In the genomic region with DNA sequence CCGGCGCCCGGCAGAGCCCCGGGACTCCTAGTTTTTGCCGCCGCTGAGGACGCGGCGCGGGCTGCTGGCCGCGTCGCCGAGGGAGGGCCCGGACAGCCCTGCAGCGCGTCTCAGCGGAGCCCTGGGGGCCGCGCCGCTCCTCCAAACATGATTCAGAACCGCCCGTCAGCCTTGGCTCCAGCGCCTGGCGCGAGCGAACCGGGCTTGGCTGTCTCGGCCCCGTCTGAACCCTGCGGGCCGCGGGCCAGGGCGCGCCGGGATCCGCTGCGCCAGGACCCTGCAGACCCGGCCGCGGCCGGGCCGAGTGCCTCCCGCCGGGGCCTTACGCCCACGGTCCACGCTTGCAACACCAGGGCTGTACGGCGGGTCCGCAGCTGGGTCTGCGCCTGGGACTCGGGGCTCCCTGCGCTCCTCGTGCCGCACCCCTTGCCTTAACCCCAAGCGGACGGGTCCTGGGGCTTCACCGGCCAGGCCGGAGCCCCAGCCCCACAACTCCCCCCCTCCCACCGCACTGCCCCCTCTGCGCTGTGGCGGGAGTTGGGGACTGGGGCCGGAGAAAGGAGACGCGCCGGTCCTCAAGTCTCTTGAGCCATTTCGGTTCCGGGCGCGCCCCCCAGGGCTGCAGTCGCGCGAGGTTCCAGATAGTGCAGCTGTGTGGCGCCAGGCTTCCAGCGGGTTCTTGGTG, we compare ENCODE assay signal across 8 cellular contexts. TPM values are rescaled to one million over a fixed set of nuclear protein-coding genes. Genes with fewer than 3 reads are reported as not detected.
DNase-seq lines count a peak whose midpoint lies in the region; ATAC-seq, FAIRE-seq and TF ChIP-seq lines count a peak whose summit lies in the region.

No MANE protein-coding gene starts in this region.

- POLR2A ChIA-PET in GM12878 (lab: Charles Lee) = no interaction called here

- H3K4me1 ChIP-seq in HUES6 (ENCODE audit: control insufficient read depth, insufficient read depth, low read length) (peaks cover 16% of the 10 kb centered on the region), GM12878 (ENCODE audit: control insufficient read depth, insufficient read depth, low read length) (peaks cover 4% of the 10 kb centered on the region; the same call in 1 of the 2 replicates), iPS DF 6.9 (ENCODE audit: control insufficient read depth, insufficient read depth, low read length) (peaks cover 3% of the 10 kb centered on the region; the same call in 1 of the 2 replicates), SJCRH30 (peaks cover 9% of the 10 kb centered on the region)

- H3K79me2 ChIP-seq in GM12878 (ENCODE audit: control insufficient read depth, insufficient read depth, low read length) = no peaks in the 10 kb centered on the region

- H3K27ac ChIP-seq in HUES6 (ENCODE audit: low read depth, low read length) (no peak overlapping the region), GM12878 (ENCODE audit: control insufficient read depth, insufficient read depth) (no peak overlapping the region), iPS DF 6.9 (ENCODE audit: low read length) (no peak overlapping the region), SJCRH30 (no peak overlapping the region)

- no peak for TF ChIP-seq POLR2A in GM12878 (IDR thresholded peaks at IDR 0.05; ENCODE audit: low read depth, low read length)

- H3K4me3 ChIP-seq in HUES6 (ENCODE audit: low read depth, low read length) = peak overlapping the region; percentile 61
- no peak overlapping the region for H3K4me3 ChIP-seq in GM12878
- H3K4me3 ChIP-seq in iPS DF 6.9 (ENCODE audit: low read length) = peak overlapping the region; percentile 41; the same call in 1 of the 2 replicates
- peak overlapping the region; percentile 31 for H3K4me3 ChIP-seq in retinal pigment epithelial cell (ENCODE audit: low read length)
- H3K4me3 ChIP-seq in SJCRH30 = no peak overlapping the region

- ATAC-seq in GM12878 = peak; percentile 7; the same call in 2 of the 3 replicates
- ATAC-seq in HG03108 (IDR thresholded peaks at IDR 0.05; ENCODE audit: unreplicated experiment) = no peak
- ATAC-seq in HG03135 (IDR thresholded peaks at IDR 0.05; ENCODE audit: unreplicated experiment) = no peak

- H3K27me3 ChIP-seq in HUES6 (ENCODE audit: control insufficient read depth, insufficient read depth, low read length) (peaks cover 89% of the 10 kb centered on the region), GM12878 (replicated peaks in 1 of 2; ENCODE audit: control insufficient read depth in 2 of 2, insufficient read depth in 2 of 2, low read length in 1 of 2) (peaks cover 9 to 20% of the 10 kb centered on the region in 2 experiments), iPS DF 6.9 (ENCODE audit: control insufficient read depth, insufficient read depth, low read length) (peaks cover 28% of the 10 kb centered on the region), SJCRH30 (no peaks in the 10 kb centered on the region; the same call in 1 of the 2 replicates)

- TF ChIP-seq CTCF in GM12878 (IDR thresholded peaks at IDR 0.05 in 2 of 3, conservative IDR thresholded peaks at IDR 0.05 in 1 of 3; ENCODE audit: control insufficient read depth in 2 of 3, extremely low read depth in 1 of 3, insufficient read depth in 1 of 3, low read depth in 3 of 3, low read length in 3 of 3) = no peak
- TF ChIP-seq CTCF in retinal pigment epithelial cell (conservative IDR thresholded peaks at IDR 0.05; ENCODE audit: low read depth, low read length) = no peak

- peak overlapping the region; percentile 41 for H3K4me2 ChIP-seq in GM12878 (ENCODE audit: control insufficient read depth, insufficient read depth)

- intact Hi-C loops in GM12878 (cut with micrococcal nuclease; ENCODE audit: unreplicated experiment) = no loop called here

- WGBS in GM12878 (ENCODE audit: insufficient coverage, insufficient replicate concordance, low lambda C conversion rate, missing lambda C conversion rate) = 3% methylated on average over 62 of the region's 76 CpGs
- no CpG with 5 or more reads among the region's 76 CpGs for WGBS in iPS DF 6.9 (ENCODE audit: insufficient coverage, insufficient read length)

- DNase-seq in GM12878 (ENCODE audit: low read depth, low spot score) = no peak
- peak; percentile 18 for DNase-seq in iPS DF 6.9 (ENCODE audit: low read depth, low spot score)
- no peak for DNase-seq in retinal pigment epithelial cell (ENCODE audit: low read depth)
- no peak for DNase-seq in SJCRH30
- no peak for DNase-seq in GM19239 (ENCODE audit: insufficient read length, low spot score)

- in situ Hi-C loops in GM12878 (cut with MboI) = no loop called here

- RAD21 ChIA-PET in GM12878 (lab: Charles Lee; ENCODE audit: unreplicated experiment) = interaction anchor here (0.7 to 0.8 kb wide), 2 partner anchors 38 to 62 kb away, joined by 3 to 6 read pairs; no protein-coding TSS in a partner anchor

- CTCF ChIA-PET in GM12878 (lab: Yijun Ruan, JAX) = interaction anchor here (0.8 to 2.8 kb wide), 4 partner anchors 60 to 75 kb away, joined by 3 to 23 read pairs (median 4); no protein-coding TSS in a partner anchor

- BruUV-seq in GM12878 (replicated peaks; lab: Mats Ljungman, UMichigan) = no TSS peak

- FAIRE-seq in GM12878 (lab: Jason Lieb, UNC) (no peak), GM19239 (lab: Jason Lieb, UNC) (no peak)

- H3K9ac ChIP-seq in HUES6 (ENCODE audit: low read length) = peak overlapping the region; percentile 38
- H3K9ac ChIP-seq in GM12878 (ENCODE audit: control insufficient read depth, insufficient read depth, low read length) = no peak overlapping the region

- SMC1A ChIA-PET in GM12878 (lab: Charles Lee; ENCODE audit: uncharacterized antibody, unreplicated experiment) = interaction anchor here (0.7 to 1.6 kb wide), 2 partner anchors 62 to 1142 kb away, joined by 4 to 6 read pairs; no protein-coding TSS in a partner anchor

- no peak overlapping the region for H2AFZ ChIP-seq in GM12878 (ENCODE audit: control insufficient read depth, low read depth, low read length)

- no peaks in the 10 kb centered on the region for H3K9me3 ChIP-seq in HUES6 (ENCODE audit: control insufficient read depth, insufficient read depth, low read depth, low read length)
- H3K9me3 ChIP-seq in GM12878 (replicated peaks; ENCODE audit: control insufficient read depth, insufficient read depth, low read length) = no peaks in the 10 kb centered on the region; the same call in 2 of the 3 replicates
- no peaks in the 10 kb centered on the region for H3K9me3 ChIP-seq in iPS DF 6.9 (ENCODE audit: control insufficient read depth, insufficient read depth, low read length)
- peaks cover 4% of the 10 kb centered on the region; the same call in 1 of the 2 replicates for H3K9me3 ChIP-seq in SJCRH30 (replicated peaks)

- no peak for TF ChIP-seq EP300 in GM12878 (IDR thresholded peaks at IDR 0.05; ENCODE audit: borderline replicate concordance in 1 of 2, control insufficient read depth in 1 of 2, low read depth in 2 of 2, low read length in 2 of 2)

- H3K36me3 ChIP-seq in HUES6 (ENCODE audit: control insufficient read depth, insufficient read depth, low read length) (no peaks in the 10 kb centered on the region), GM12878 (ENCODE audit: control insufficient read depth in 2 of 2, insufficient read depth in 2 of 2, low read length in 1 of 2) (no peaks in the 10 kb centered on the region), iPS DF 6.9 (ENCODE audit: control insufficient read depth, insufficient read depth, low read length) (no peaks in the 10 kb centered on the region), SJCRH30 (no peaks in the 10 kb centered on the region)

- H4K20me1 ChIP-seq in GM12878 (ENCODE audit: control insufficient read depth, insufficient read depth) = no peaks in the 10 kb centered on the region

- no peak for TF ChIP-seq RAD21 in GM12878 (IDR thresholded peaks at IDR 0.05; ENCODE audit: insufficient read depth, low read depth, low read length)

TF ChIP-seq in GM12878, 131 proteins besides CTCF, POLR2A, EP300 and RAD21 (continues in another document):
- TF ChIP-seq NR2F1 (conservative IDR thresholded peaks at IDR 0.05) = no peak
- peak; percentile 92 for TF ChIP-seq SUZ12 (IDR thresholded peaks at IDR 0.05; ENCODE audit: unreplicated experiment)
- no peak for TF ChIP-seq SMARCA5 (IDR thresholded peaks at IDR 0.05)
- TF ChIP-seq KAT2A (conservative IDR thresholded peaks at IDR 0.05; ENCODE audit: control insufficient read depth, low read depth, low read length) = no peak
- no peak for TF ChIP-seq CHD4 (IDR thresholded peaks at IDR 0.05)
- TF ChIP-seq, protein P1, sequence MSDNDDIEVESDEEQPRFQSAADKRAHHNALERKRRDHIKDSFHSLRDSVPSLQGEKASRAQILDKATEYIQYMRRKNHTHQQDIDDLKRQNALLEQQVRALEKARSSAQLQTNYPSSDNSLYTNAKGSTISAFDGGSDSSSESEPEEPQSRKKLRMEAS (IDR thresholded peaks at IDR 0.05; ENCODE audit: low read depth, low read length) = no peak
- TF ChIP-seq HDGF (IDR thresholded peaks at IDR 0.05) = no peak
- TF ChIP-seq MEF2B (IDR thresholded peaks at IDR 0.05; ENCODE audit: partially characterized antibody, poor library complexity, severe bottlenecking) = no peak

RNA-seq across cellular contexts. Expression of gene CD34, which starts 48.4 kb away (rescaled TPM):
- total RNA-seq in GM12878 (2013; cell fraction: nucleolus; rRNA removed) = 0.22 TPM in 1 of 2 replicates, not detected in the other
- total RNA-seq in GM12878 (2014; rRNA removed) (not detected in 2 replicates), GM12878 (2014; rRNA removed; fragmentation: Illumina TruSeq; extraction: Trizol) (not detected in 2 replicates), GM12878 (2021) (0.08 TPM in 1 of 2 replicates, not detected in the other)
- polyA plus RNA-seq in GM12878 (2011; ENCODE audit: low read depth) = not detected
- polyA plus RNA-seq in GM12878 (2011; rRNA removed) (under 0.01 and 0.03 TPM in 2 replicates), GM12878 (2014; fragmentation: Illumina TruSeq; extraction: Trizol) (not detected in 2 replicates), GM12878 (2014; fragmentation: Nextera tagmentation; extraction: Ambion mirVana) (under 1 TPM in 1 of 2 experiments, not detected in 1; 0.02 TPM), GM12878 (2014; rRNA removed) (0.03 and 0.05 TPM in 2 replicates), GM12878 (2016; fragmentation: Nextera tagmentation; extraction: Ambion mirVana) (not detected)
- polyA plus RNA-seq in GM12878 (2011; cell fraction: cytosol; rRNA removed) = 0.02 and 0.03 TPM in 2 replicates
- 0.01 TPM in 1 of 2 replicates, not detected in the other for polyA plus RNA-seq in GM12878 (2011; cell fraction: nucleus; rRNA removed)
- not detected in 2 replicates for polyA plus RNA-seq in GM12878 (2012)
- polyA minus RNA-seq in GM12878 (2011; rRNA and poly(A)+ RNA removed) = under 0.01 TPM in 1 of 2 replicates, not detected in the other
- polyA minus RNA-seq in GM12878 (2011; cell fraction: cytosol; rRNA and poly(A)+ RNA removed) = not detected in 2 replicates
- polyA minus RNA-seq in GM12878 (2011; cell fraction: nucleus; rRNA and poly(A)+ RNA removed) = under 0.01 TPM in 2 replicates
- total RNA-seq in SJCRH30 (2014; rRNA removed; shearing (Covaris generic)) = 0.36 and 0.43 TPM in 2 replicates

Comparison
In these comparisons a context has a peak if more than half of its experiments do, and no peak if none do; other contexts are left out.
1. H3K4me3 ChIP-seq: peak in HUES6 (single experiment), iPS DF 6.9 (single experiment) and retinal pigment epithelial cell (single experiment); none in GM12878 (single experiment) and SJCRH30 (single experiment).